34 cellular contexts compared by ENCODE assay signal in genomic region chr9:132886358-132886725, GRCh38. TPM values are rescaled to one million over a fixed set of nuclear protein-coding genes. Genes with fewer than 3 reads are reported as not detected.
"Had no signal": no experiment of that assay in that cellular context is flagged by ENCODE, and none has a peak within 500 bp of the region (broad histone marks: within the 10 kb centered on the region; RNA-seq: fewer than 3 reads in every experiment).

No MANE protein-coding gene starts in this region.

- H3K27me3 ChIP-seq: brain microvascular endothelial cell, esophagus squamous epithelium, gastroesophageal sphincter had no signal

- H3K4me1 ChIP-seq: gastroesophageal sphincter had no signal

- H3K36me3 ChIP-seq: brain microvascular endothelial cell, WERI-Rb-1 had no signal

- H3K4me3 Mint-ChIP-seq: activated B cell treated with CpG ODN at 0.5 μM for 24 hours; activated CD8-positive, alpha-beta T cell treated with anti-CD3 and anti-CD28 coated beads for 36 hours; activated naive CD8-positive, alpha-beta T cell; activated T-cell treated with anti-CD3 and anti-CD28 coated beads, Interleukin-2, amount 50 U/mL, for 4 hours; activated T-helper 17 cell treated with anti-CD3 and anti-CD28 coated beads, Interleukin-2, amount 50 U/mL, for 72 hours; central memory CD8-positive, alpha-beta T cell; effector memory CD8-positive, alpha-beta T cell; T-helper 17 cell; T-helper 2 cell treated with Interferon-gamma antibody and Interleukin-4, amounts not matched to agents 5 μg/mL and 100 μg/mL, for 36 hours had no signal

- H3K27ac Mint-ChIP-seq: activated B cell treated with CpG ODN at 0.5 μM for 24 hours; activated CD8-positive, alpha-beta T cell treated with anti-CD3 and anti-CD28 coated beads for 36 hours; activated naive CD8-positive, alpha-beta T cell; activated T-helper 17 cell treated with anti-CD3 and anti-CD28 coated beads, Interleukin-2, amount 50 U/mL, for 72 hours; effector memory CD8-positive, alpha-beta T cell; T-helper 17 cell; T-helper 2 cell treated with Interferon-gamma antibody and Interleukin-4, amounts not matched to agents 5 μg/mL and 100 μg/mL, for 36 hours had no signal

- H3K9me3 Mint-ChIP-seq: activated B cell treated with CpG ODN at 0.5 μM for 24 hours; activated CD8-positive, alpha-beta T cell treated with anti-CD3 and anti-CD28 coated beads for 36 hours; activated T-cell treated with anti-CD3 and anti-CD28 coated beads, Interleukin-2, amount 50 U/mL, for 4 hours; activated T-helper 17 cell treated with anti-CD3 and anti-CD28 coated beads, Interleukin-2, amount 50 U/mL, for 72 hours; central memory CD8-positive, alpha-beta T cell; effector memory CD8-positive, alpha-beta T cell; T-helper 2 cell treated with Interferon-gamma antibody and Interleukin-4, amounts not matched to agents 5 μg/mL and 100 μg/mL, for 36 hours had no signal

- H3K4me3 ChIP-seq: esophagus squamous epithelium, gastroesophageal sphincter had no signal

- H3K36me3 Mint-ChIP-seq: activated naive CD8-positive, alpha-beta T cell had no signal

- H3K4me1 Mint-ChIP-seq: activated T-helper 17 cell treated with anti-CD3 and anti-CD28 coated beads, Interleukin-2, amount 50 U/mL, for 72 hours had no signal

- DNase-seq: activated B cell treated with CpG ODN at 0.5 μM for 24 hours; activated CD4-positive, alpha-beta T cell treated with anti-CD3 and anti-CD28 coated beads for 48 hours; activated CD4-positive, alpha-beta T cell treated with anti-CD3 and anti-CD28 coated beads, Interleukin-2, amount 50 U/mL, for 1 hour; activated CD4-positive, alpha-beta T cell treated with anti-CD3 and anti-CD28 coated beads, Interleukin-2, amount 50 U/mL, for 48 hours; activated CD8-positive, alpha-beta memory T cell treated with anti-CD3 and anti-CD28 coated beads for 24 hours; activated effector memory CD4-positive, alpha-beta T cell treated with Interleukin-2 at 50 U/mL for 16 hours; activated gamma-delta T cell treated with Interleukin-2 at 50 U/mL for 16 hours; activated naive CD4-positive, alpha-beta T cell treated with anti-CD3 and anti-CD28 coated beads, Interleukin-2, amount 50 U/mL, for 16 hours; activated naive CD4-positive, alpha-beta T cell treated with Interleukin-2 at 50 U/mL for 16 hours; activated T-cell treated with anti-CD3 and anti-CD28 coated beads, Interleukin-2, amount 50 U/mL, for 4 hours; amniotic stem cell; anterior cingulate cortex; brain microvascular endothelial cell; cortex of kidney; dermis blood vessel endothelial cell; effector CD4-positive, alpha-beta T cell; effector memory CD8-positive, alpha-beta T cell; esophagus squamous epithelium; foreskin melanocyte; T-helper 1 cell; T-helper 17 cell; T1000; WERI-Rb-1 had no signal

- ATAC-seq: activated CD4-positive, CD25-positive, alpha-beta regulatory T cell treated with anti-CD3 and anti-CD28 coated beads, Interleukin-2, amount 50 U/mL, for 24 hours; activated CD8-positive, alpha-beta T cell treated with anti-CD3 and anti-CD28 coated beads for 36 hours; activated T-cell treated with anti-CD3 and anti-CD28 coated beads, Interleukin-2, amount 50 U/mL, for 4 hours; activated T-helper 17 cell treated with anti-CD3 and anti-CD28 coated beads, Interleukin-2, amount 50 U/mL, for 72 hours; gastroesophageal sphincter; T-helper 17 cell had no signal

- H3K27me3 Mint-ChIP-seq: activated B cell treated with CpG ODN at 0.5 μM for 24 hours; activated CD8-positive, alpha-beta T cell treated with anti-CD3 and anti-CD28 coated beads for 36 hours; activated naive CD8-positive, alpha-beta T cell; activated T-helper 17 cell treated with anti-CD3 and anti-CD28 coated beads, Interleukin-2, amount 50 U/mL, for 72 hours; central memory CD8-positive, alpha-beta T cell; effector memory CD8-positive, alpha-beta T cell; T-helper 17 cell had no signal

- H3K9me3 ChIP-seq: esophagus squamous epithelium, gastroesophageal sphincter had no signal

- H3K27ac ChIP-seq: brain microvascular endothelial cell, epithelial cell of prostate, esophagus squamous epithelium, gastroesophageal sphincter, WERI-Rb-1 had no signal

RNA-seq across cellular contexts. Expression of gene AK8, which starts 8.3 kb away (rescaled TPM):
- total RNA-seq: activated CD8-positive, alpha-beta T cell treated with anti-CD3 and anti-CD28 coated beads for 36 hours; activated T-cell treated with anti-CD3 and anti-CD28 coated beads, Interleukin-2, amount 50 U/mL, for 4 hours; bronchial epithelial cell; dermis blood vessel endothelial cell; endothelial cell of umbilical vein; fibroblast of villous mesenchyme had no signal
